In the genomic region with DNA sequence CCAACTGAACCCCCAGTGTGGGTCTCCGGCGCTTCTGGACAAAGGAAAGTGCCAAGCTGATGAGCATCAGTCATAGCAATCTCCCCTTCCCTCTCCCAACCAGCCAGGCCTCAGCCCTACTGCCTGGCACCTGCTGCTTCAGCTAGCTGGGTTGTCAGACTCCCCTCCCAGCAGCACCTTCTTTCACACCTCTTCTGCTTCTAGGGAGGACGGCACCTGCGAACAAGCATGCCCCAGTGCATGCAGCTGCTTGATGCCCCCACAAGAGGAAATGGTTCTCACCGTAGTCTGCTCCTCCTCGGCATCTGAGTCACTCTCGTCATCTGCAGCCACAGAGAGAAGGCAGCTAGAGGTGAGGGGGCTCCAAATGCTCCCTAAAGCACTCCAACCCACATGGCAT, we compare ENCODE assay signal across 32 cellular contexts. TPM values are rescaled to one million over a fixed set of nuclear protein-coding genes. Genes with fewer than 3 reads are reported as not detected.
"Had no signal": no experiment of that assay in that cellular context is flagged by ENCODE, and none has a peak within 500 bp of the region (broad histone marks: within the 10 kb centered on the region; RNA-seq: fewer than 3 reads in every experiment).

No MANE protein-coding gene starts in this region.

- H3K4me1 Mint-ChIP-seq: activated naive CD4-positive, alpha-beta T cell treated with anti-CD3 and anti-CD28 coated beads, Interleukin-2, amount 50 U/mL, for 24 hours; activated naive CD8-positive, alpha-beta T cell treated with anti-CD3 and anti-CD28 coated beads, Interleukin-2, amount 10 ng/mL, durations not matched to agents 7 days and 5 days had no signal

- H3K4me3 ChIP-seq: adrenal gland, body of pancreas, breast epithelium, K562, PC-9 had no signal

- H3K27me3 Mint-ChIP-seq: activated naive CD4-positive, alpha-beta T cell treated with anti-CD3 and anti-CD28 coated beads, Interleukin-2, amount 50 U/mL, for 24 hours; activated naive CD8-positive, alpha-beta T cell treated with anti-CD3 and anti-CD28 coated beads, Interleukin-2, amount 10 ng/mL, durations not matched to agents 7 days and 5 days; activated T-cell treated with anti-CD3 and anti-CD28 coated beads, Interleukin-2, amount 50 U/mL, for 24 hours had no signal

- H3K4me1 ChIP-seq: adrenal gland, body of pancreas, breast epithelium had no signal

- DNase-seq: activated CD4-positive, alpha-beta T cell treated with anti-CD3 and anti-CD28 coated beads for 1 hour; activated CD4-positive, alpha-beta T cell treated with anti-CD3 and anti-CD28 coated beads for 48 hours; activated CD4-positive, alpha-beta T cell treated with anti-CD3 and anti-CD28 coated beads, Interleukin-2, amount 50 U/mL, for 48 hours; activated CD4-positive, CD25-positive, alpha-beta regulatory T cell; activated CD8-positive, alpha-beta T cell treated with anti-CD3 and anti-CD28 coated beads, Interleukin-2, amount 10 ng/mL, durations not matched to agents 7 days and 5 days; activated gamma-delta T cell; activated naive CD4-positive, alpha-beta T cell treated with Interleukin-2 at 50 U/mL for 16 hours; activated naive CD8-positive, alpha-beta T cell treated with anti-CD3 and anti-CD28 coated beads, Interleukin-2, amount 10 ng/mL, durations not matched to agents 7 days and 5 days; activated T-cell treated with anti-CD3 and anti-CD28 coated beads, Interleukin-2, amount 50 U/mL, for 24 hours; adrenal gland; body of pancreas; IMR-90; NCI-H1105 treated with DMSO at 0.1 percent for 48 hours; NCI-H1436 treated with DMSO at 0.1 percent for 48 hours; NCI-H1694 treated with DMSO at 0.1 percent for 48 hours; NCI-H2029; NCI-H345; NCI-H524 treated with DMSO at 0.1 percent for 48 hours; PC-9; SIG-M5; SW 1271; T-helper 1 cell; T-helper 2 cell; T-helper 9 cell; WERI-Rb-1 had no signal

- H3K27ac ChIP-seq: adrenal gland, body of pancreas, PC-9, RWPE1, WERI-Rb-1 had no signal

- ATAC-seq: activated CD8-positive, alpha-beta T cell treated with anti-CD3 and anti-CD28 coated beads, Interleukin-2, amount 10 ng/mL, durations not matched to agents 7 days and 5 days; body of pancreas; K562; Right ventricle myocardium inferior had no signal

- H3K4me2 ChIP-seq: PC-9 had no signal

- H3K27ac Mint-ChIP-seq: activated CD8-positive, alpha-beta T cell treated with anti-CD3 and anti-CD28 coated beads, Interleukin-2, amount 10 ng/mL, durations not matched to agents 7 days and 5 days; activated naive CD4-positive, alpha-beta T cell treated with anti-CD3 and anti-CD28 coated beads, Interleukin-2, amount 50 U/mL, for 24 hours; activated naive CD8-positive, alpha-beta T cell treated with anti-CD3 and anti-CD28 coated beads, Interleukin-2, amount 10 ng/mL, durations not matched to agents 7 days and 5 days; activated T-cell treated with anti-CD3 and anti-CD28 coated beads, Interleukin-2, amount 50 U/mL, for 24 hours; activated T-helper 2 cell treated with anti-CD3 and anti-CD28 coated beads, Interferon-gamma antibody, Interleukin-2, Interleukin-4, amounts not matched to agents 10 μg/mL and 5 μg/mL and 100 μg/mL, durations not matched to agents 14 hours and 24 hours and 36 hours had no signal

- H3K4me3 Mint-ChIP-seq: activated CD8-positive, alpha-beta T cell treated with anti-CD3 and anti-CD28 coated beads, Interleukin-2, amount 10 ng/mL, durations not matched to agents 7 days and 5 days; activated naive CD4-positive, alpha-beta T cell treated with anti-CD3 and anti-CD28 coated beads, Interleukin-2, amount 50 U/mL, for 24 hours; activated naive CD8-positive, alpha-beta T cell treated with anti-CD3 and anti-CD28 coated beads, Interleukin-2, amount 10 ng/mL, durations not matched to agents 7 days and 5 days; activated T-cell treated with anti-CD3 and anti-CD28 coated beads, Interleukin-2, amount 50 U/mL, for 24 hours had no signal

- H3K9me3 ChIP-seq: adrenal gland, body of pancreas, breast epithelium had no signal

- H2AFZ ChIP-seq: PC-9 had no signal

- H3K9me3 Mint-ChIP-seq: activated naive CD4-positive, alpha-beta T cell treated with anti-CD3 and anti-CD28 coated beads, Interleukin-2, amount 50 U/mL, for 24 hours; activated naive CD8-positive, alpha-beta T cell treated with anti-CD3 and anti-CD28 coated beads, Interleukin-2, amount 10 ng/mL, durations not matched to agents 7 days and 5 days; activated T-cell treated with anti-CD3 and anti-CD28 coated beads, Interleukin-2, amount 50 U/mL, for 24 hours; activated T-helper 2 cell treated with anti-CD3 and anti-CD28 coated beads, Interferon-gamma antibody, Interleukin-2, Interleukin-4, amounts not matched to agents 10 μg/mL and 5 μg/mL and 100 μg/mL, durations not matched to agents 14 hours and 24 hours and 36 hours had no signal

- H3K27me3 ChIP-seq: adrenal gland, body of pancreas, breast epithelium had no signal

RNA-seq across cellular contexts. Expression of a gene that starts 48.1 kb away (rescaled TPM):
- total RNA-seq: M059J had no signal
